In genomic region chr12:80778005-80778541, GRCh38 we compare ENCODE assay signal across 8 cellular contexts.
DNase-seq lines count a peak whose midpoint lies in the region; ATAC-seq and TF ChIP-seq lines count a peak whose summit lies in the region.

No MANE protein-coding gene starts in this region.

- no peak overlapping the region for H2BK120ac ChIP-seq in neuronal stem cell (ENCODE audit: low read depth, low read length)

- TF ChIP-seq CTCF in Peyer's patch (IDR thresholded peaks at IDR 0.05): no peak

- no peak for TF ChIP-seq POLR2A in Peyer's patch (IDR thresholded peaks at IDR 0.05)

- peak overlapping the region; percentile 36 for H3K27ac ChIP-seq in HUES48 (ENCODE audit: low read depth, low read length)
- peak overlapping the region in 2 of 4 donors; percentile 15 to 37 for H3K27ac ChIP-seq in Peyer's patch
- H3K27ac ChIP-seq in neuronal stem cell (replicated peaks; ENCODE audit: low read length): no peak overlapping the region

- peak overlapping the region; percentile 64 for H2AFZ ChIP-seq in neuronal stem cell (ENCODE audit: low read length)

- H3K4me1 Mint-ChIP-seq in activated naive CD4-positive, alpha-beta T cell treated with anti-CD3 and anti-CD28 coated beads for 36 hours (ENCODE audit: low read depth): peaks cover 3% of the 10 kb centered on the region

- no peak overlapping the region for H3K4ac ChIP-seq in neuronal stem cell (ENCODE audit: low read length)

- peak; percentile 97 for ATAC-seq in GM21786 (IDR thresholded peaks at IDR 0.05; ENCODE audit: unreplicated experiment)

- no peak overlapping the region for H2BK15ac ChIP-seq in neuronal stem cell (ENCODE audit: low read length)

- H3K23ac ChIP-seq in neuronal stem cell (ENCODE audit: low read depth, low read length, poor library complexity): no peak overlapping the region

- DNase-seq in activated naive CD4-positive, alpha-beta T cell treated with anti-CD3 and anti-CD28 coated beads for 36 hours: peak; percentile 75
- no peak for DNase-seq in activated naive CD4-positive, alpha-beta T cell treated with anti-CD3 and anti-CD28 coated beads, Interleukin-2, amount 50 U/mL, for 16 hours
- DNase-seq in Peyer's patch (peak in 2 of 3 donors; percentile 15 to 57), epidermal melanocyte (ENCODE audit: insufficient read length, low spot score) (peak; percentile 34), neuronal stem cell (ENCODE audit: low spot score) (no peak)
- DNase-seq in activated effector memory CD4-positive, alpha-beta T cell treated with Interleukin-2 at 50 U/mL for 16 hours: no peak

- peaks cover 11% of the 10 kb centered on the region for H3K9me3 ChIP-seq in HUES48 (ENCODE audit: control insufficient read depth, insufficient read depth, low read length)
- no peaks in the 10 kb centered on the region for H3K9me3 ChIP-seq in Peyer's patch
- no peaks in the 10 kb centered on the region for H3K9me3 ChIP-seq in neuronal stem cell (replicated peaks in 1 of 2; ENCODE audit: control insufficient read depth in 2 of 2, insufficient read depth in 1 of 2, low read depth in 1 of 2, low read length in 2 of 2)

- intact Hi-C loops in activated naive CD4-positive, alpha-beta T cell treated with anti-CD3 and anti-CD28 coated beads for 36 hours (cut with micrococcal nuclease): no loop called here

- H3K18ac ChIP-seq in neuronal stem cell (ENCODE audit: low read length): no peak overlapping the region

- WGBS in neuronal stem cell (ENCODE audit: extremely low coverage in 2 of 2, insufficient read length in 2 of 2, insufficient replicate concordance in 1 of 2), 2 donors: no CpG with 5 or more reads among the region's 3 CpGs

- no peak overlapping the region for H3K4me2 ChIP-seq in neuronal stem cell (ENCODE audit: insufficient read depth, low read length, poor library complexity, severe bottlenecking)

- H2AK5ac ChIP-seq in neuronal stem cell (ENCODE audit: low read depth, low read length): no peak overlapping the region

- H3K36me3 ChIP-seq in HUES48 (ENCODE audit: control insufficient read depth, insufficient read depth, low read length): peaks cover 2% of the 10 kb centered on the region; the same call in 1 of the 2 replicates
- H3K36me3 ChIP-seq in Peyer's patch: no peaks in the 10 kb centered on the region
- no peaks in the 10 kb centered on the region for H3K36me3 ChIP-seq in neuronal stem cell (replicated peaks in 1 of 2; ENCODE audit: control insufficient read depth in 2 of 2, insufficient read depth in 2 of 2, low read length in 2 of 2)

- H3K27me3 ChIP-seq in HUES48 (ENCODE audit: control insufficient read depth, insufficient read depth, low read length): no peaks in the 10 kb centered on the region
- no peaks in the 10 kb centered on the region for H3K27me3 ChIP-seq in Peyer's patch
- no peaks in the 10 kb centered on the region for H3K27me3 ChIP-seq in neuronal stem cell (ENCODE audit: control insufficient read depth in 3 of 3, insufficient read depth in 3 of 3, low read depth in 1 of 3, low read length in 3 of 3)

- H3K9ac ChIP-seq in HUES48 (ENCODE audit: low read depth, low read length): no peak overlapping the region
- no peak overlapping the region for H3K9ac ChIP-seq in neuronal stem cell (ENCODE audit: low read depth, low read length, poor library complexity)

- no peak overlapping the region for H4K8ac ChIP-seq in neuronal stem cell (ENCODE audit: low read depth, low read length)

- no peak overlapping the region for H4K91ac ChIP-seq in neuronal stem cell (ENCODE audit: low read depth, low read length, poor library complexity)

- H3K4me1 ChIP-seq in HUES48 (ENCODE audit: control insufficient read depth, insufficient read depth, low read length) (peaks cover 36% of the 10 kb centered on the region), Peyer's patch (peaks cover 0 to 6% (median 0%) of the 10 kb centered on the region in 4 donors), neuronal stem cell (ENCODE audit: control insufficient read depth in 2 of 2, insufficient read depth in 1 of 2, low read depth in 1 of 2, low read length in 2 of 2) (peaks cover 0 to 2% of the 10 kb centered on the region in 2 donors)

- no peak overlapping the region for H3K27ac Mint-ChIP-seq in activated naive CD4-positive, alpha-beta T cell treated with anti-CD3 and anti-CD28 coated beads for 36 hours

- H2BK5ac ChIP-seq in neuronal stem cell (ENCODE audit: low read length): no peak overlapping the region

- peaks cover 11% of the 10 kb centered on the region for H3K9me3 Mint-ChIP-seq in activated naive CD4-positive, alpha-beta T cell treated with anti-CD3 and anti-CD28 coated beads for 36 hours

- H3K4me3 Mint-ChIP-seq in activated naive CD4-positive, alpha-beta T cell treated with anti-CD3 and anti-CD28 coated beads for 36 hours: no peak overlapping the region

- no peaks in the 10 kb centered on the region for H3K79me1 ChIP-seq in neuronal stem cell (ENCODE audit: low read depth, low read length)

- H3K4me3 ChIP-seq in HUES48 (ENCODE audit: low read depth, low read length): no peak overlapping the region
- H3K4me3 ChIP-seq in Peyer's patch: no peak overlapping the region
- no peak overlapping the region for H3K4me3 ChIP-seq in neuronal stem cell (ENCODE audit: low read length in 2 of 2)

- no peak overlapping the region for H3K14ac ChIP-seq in neuronal stem cell (ENCODE audit: low read length)

- CTCF ChIA-PET in activated naive CD4-positive, alpha-beta T cell treated with anti-CD3 and anti-CD28 coated beads for 36 hours (lab: Charles Lee): interaction anchor here (0.6 kb wide), 1 partner anchor 883 kb away, joined by 3 read pairs; no protein-coding TSS in a partner anchor

- no peaks in the 10 kb centered on the region for H3K36me3 Mint-ChIP-seq in activated naive CD4-positive, alpha-beta T cell treated with anti-CD3 and anti-CD28 coated beads for 36 hours (ENCODE audit: low read depth)

- no peaks in the 10 kb centered on the region for H3K27me3 Mint-ChIP-seq in activated naive CD4-positive, alpha-beta T cell treated with anti-CD3 and anti-CD28 coated beads for 36 hours (ENCODE audit: low read depth)

- no peak overlapping the region for H2BK12ac ChIP-seq in neuronal stem cell (ENCODE audit: low read length)

Comparison
In these comparisons a context has a peak if more than half of its experiments do, and no peak if none do; other contexts are left out.
1. DNase-seq: peak in activated naive CD4-positive, alpha-beta T cell treated with anti-CD3 and anti-CD28 coated beads for 36 hours (single experiment), Peyer's patch (2 of 3) and epidermal melanocyte (single experiment); none in activated naive CD4-positive, alpha-beta T cell treated with anti-CD3 and anti-CD28 coated beads, Interleukin-2, amount 50 U/mL, for 16 hours (single experiment), neuronal stem cell (single experiment) and activated effector memory CD4-positive, alpha-beta T cell treated with Interleukin-2 at 50 U/mL for 16 hours (single experiment).